9 cellular contexts compared by ENCODE assay signal in genomic region chr5:154575869-154576806, GRCh38.
DNase-seq lines count a peak whose midpoint lies in the region; ATAC-seq and TF ChIP-seq lines count a peak whose summit lies in the region.
"Had no signal": no experiment of that assay in that cellular context is flagged by ENCODE, and none has a peak within 500 bp of the region (broad histone marks: within the 10 kb centered on the region; RNA-seq: fewer than 3 reads in every experiment).

No MANE protein-coding gene starts in this region.

- TF ChIP-seq CTCF in MM.1S (IDR thresholded peaks at IDR 0.05; ENCODE audit: low read length): peak; percentile 58
- no peak for TF ChIP-seq CTCF in endothelial cell (IDR thresholded peaks at IDR 0.05; ENCODE audit: unreplicated experiment)

- peaks cover 2% of the 10 kb centered on the region for H3K27me3 Mint-ChIP-seq in endothelial cell (ENCODE audit: unreplicated experiment)

- H3K4me3 ChIP-seq in H7 (ENCODE audit: insufficient read depth, low read depth, low read length) (no peak overlapping the region), MM.1S (ENCODE audit: low read length) (no peak overlapping the region), mesodermal cell (ENCODE audit: extremely low read depth, insufficient read depth, low read length, poor library complexity, severe bottlenecking) (no peak overlapping the region)

- peak; percentile 97 for ATAC-seq in GM18517 (IDR thresholded peaks at IDR 0.05; ENCODE audit: unreplicated experiment)

- H3K9me3 ChIP-seq in MM.1S (replicated peaks; ENCODE audit: insufficient read depth, low read length) (no peaks in the 10 kb centered on the region), mesodermal cell (ENCODE audit: control insufficient read depth, low read length) (no peaks in the 10 kb centered on the region)

- WGBS in mesodermal cell (ENCODE audit: insufficient coverage in 2 of 2), 2 experiments: 24 to 30% methylated on average over 11 to 12 of the region's 16 CpGs

- no peaks in the 10 kb centered on the region for H4K20me1 ChIP-seq in MM.1S (ENCODE audit: insufficient read depth, low read length)

- H3K27me3 ChIP-seq in H7 (ENCODE audit: control insufficient read depth, insufficient read depth, low read length) (no peaks in the 10 kb centered on the region; the same call in 1 of the 2 replicates), MM.1S (replicated peaks; ENCODE audit: insufficient read depth, low read length) (no peaks in the 10 kb centered on the region)

- H2AFZ ChIP-seq in MM.1S (ENCODE audit: low read length): peak overlapping the region; percentile 76

- no peaks in the 10 kb centered on the region for H3K9me3 Mint-ChIP-seq in endothelial cell (ENCODE audit: unreplicated experiment)

- no peaks in the 10 kb centered on the region for H3K79me2 ChIP-seq in MM.1S (ENCODE audit: low read length)

- H3K9ac ChIP-seq in MM.1S (ENCODE audit: low read length): no peak overlapping the region; the same call in 1 of the 2 replicates

- no peaks in the 10 kb centered on the region for H3K36me3 ChIP-seq in H7 (replicated peaks; ENCODE audit: control insufficient read depth, insufficient read depth, low read length)
- no peaks in the 10 kb centered on the region for H3K36me3 ChIP-seq in MM.1S (replicated peaks; ENCODE audit: insufficient read depth, low read length)
- H3K36me3 ChIP-seq in mesodermal cell (ENCODE audit: control insufficient read depth, insufficient read depth, low read length): no peaks in the 10 kb centered on the region

- DNase-seq in H7: peak; percentile 40
- DNase-seq in MM.1S: peak; percentile 79
- no peak for DNase-seq in NCI-H2196 treated with DMSO at 0.1 percent for 48 hours (lab: John Stamatoyannopoulos, UW; ENCODE audit: unreplicated experiment)
- DNase-seq in endothelial cell (ENCODE audit: low spot score): no peak
- DNase-seq in NCI-H446 (lab: John Stamatoyannopoulos, UW): no peak
- no peak for DNase-seq in AG08395 (ENCODE audit: low spot score)
- DNase-seq: NCI-H1436 treated with DMSO at 0.1 percent for 48 hours had no signal

- H3F3A ChIP-seq in MM.1S (ENCODE audit: insufficient read depth, low read length): no peaks in the 10 kb centered on the region

- H3K36me3 Mint-ChIP-seq in endothelial cell (ENCODE audit: low read depth, unreplicated experiment): no peaks in the 10 kb centered on the region

- H3K4me1 ChIP-seq in MM.1S (ENCODE audit: low read length): peaks cover 14% of the 10 kb centered on the region
- H3K4me1 ChIP-seq in mesodermal cell (ENCODE audit: control insufficient read depth, insufficient read depth, low read length, poor library complexity, severe bottlenecking): peaks cover 43% of the 10 kb centered on the region

- H3K9me2 ChIP-seq in MM.1S (replicated peaks; ENCODE audit: insufficient read depth, low read length): no peaks in the 10 kb centered on the region

- no peak overlapping the region for H3K4me3 Mint-ChIP-seq in endothelial cell (ENCODE audit: unreplicated experiment)

- no peak overlapping the region for H3K27ac Mint-ChIP-seq in endothelial cell (ENCODE audit: unreplicated experiment)

- H3K27ac ChIP-seq in MM.1S (ENCODE audit: low read length): no peak overlapping the region; the same call in 1 of the 2 replicates
- H3K27ac ChIP-seq in mesodermal cell (ENCODE audit: low read depth, low read length, severe bottlenecking): peak overlapping the region; percentile 68

- H3K4me2 ChIP-seq in MM.1S (ENCODE audit: low read depth, low read length): peak overlapping the region; percentile 68

- peaks cover 9% of the 10 kb centered on the region for H3K4me1 Mint-ChIP-seq in endothelial cell (ENCODE audit: unreplicated experiment)

Comparison
In these comparisons a context has a peak if more than half of its experiments do, and no peak if none do; other contexts are left out.
1. DNase-seq: peak in H7 (single experiment) and MM.1S (single experiment); none in NCI-H2196 treated with DMSO at 0.1 percent for 48 hours (single experiment), endothelial cell (single experiment), NCI-H446 (0 of 2) and AG08395 (single experiment).